ENCODE assay signal across 1 cellular context in the genomic region with DNA sequence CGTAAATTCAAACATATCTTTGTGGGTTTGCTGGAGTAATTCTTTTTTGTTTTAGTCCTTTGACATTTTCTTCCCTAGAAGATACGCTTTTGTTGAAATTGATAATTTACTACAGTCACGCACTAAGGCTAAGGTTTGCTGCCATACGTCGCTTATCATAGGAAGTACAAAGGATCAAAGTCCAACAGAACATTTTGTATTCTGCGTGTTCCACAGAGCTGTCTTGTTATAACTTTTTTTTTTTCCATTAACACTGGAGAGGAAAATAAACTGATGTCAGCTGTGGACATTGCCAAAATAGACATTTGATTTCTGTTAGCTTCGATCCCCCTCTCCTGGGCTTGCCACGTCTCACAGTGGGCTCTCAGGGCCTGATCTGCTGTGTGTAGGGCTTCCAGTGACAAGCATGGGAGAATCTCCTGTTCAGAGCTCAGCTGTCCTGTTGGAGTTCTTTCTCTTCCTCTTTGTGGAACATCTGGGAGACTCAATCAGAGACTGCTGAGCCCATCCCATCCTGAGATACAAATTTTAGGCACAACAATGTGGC.
TF ChIP-seq lines count a peak whose summit lies in the region.

No MANE protein-coding gene starts in this region.

TF ChIP-seq in GM23338, 12 proteins besides CTCF, POLR2A, EP300 and RAD21 (continued from another document):
- TF ChIP-seq, protein P1, sequence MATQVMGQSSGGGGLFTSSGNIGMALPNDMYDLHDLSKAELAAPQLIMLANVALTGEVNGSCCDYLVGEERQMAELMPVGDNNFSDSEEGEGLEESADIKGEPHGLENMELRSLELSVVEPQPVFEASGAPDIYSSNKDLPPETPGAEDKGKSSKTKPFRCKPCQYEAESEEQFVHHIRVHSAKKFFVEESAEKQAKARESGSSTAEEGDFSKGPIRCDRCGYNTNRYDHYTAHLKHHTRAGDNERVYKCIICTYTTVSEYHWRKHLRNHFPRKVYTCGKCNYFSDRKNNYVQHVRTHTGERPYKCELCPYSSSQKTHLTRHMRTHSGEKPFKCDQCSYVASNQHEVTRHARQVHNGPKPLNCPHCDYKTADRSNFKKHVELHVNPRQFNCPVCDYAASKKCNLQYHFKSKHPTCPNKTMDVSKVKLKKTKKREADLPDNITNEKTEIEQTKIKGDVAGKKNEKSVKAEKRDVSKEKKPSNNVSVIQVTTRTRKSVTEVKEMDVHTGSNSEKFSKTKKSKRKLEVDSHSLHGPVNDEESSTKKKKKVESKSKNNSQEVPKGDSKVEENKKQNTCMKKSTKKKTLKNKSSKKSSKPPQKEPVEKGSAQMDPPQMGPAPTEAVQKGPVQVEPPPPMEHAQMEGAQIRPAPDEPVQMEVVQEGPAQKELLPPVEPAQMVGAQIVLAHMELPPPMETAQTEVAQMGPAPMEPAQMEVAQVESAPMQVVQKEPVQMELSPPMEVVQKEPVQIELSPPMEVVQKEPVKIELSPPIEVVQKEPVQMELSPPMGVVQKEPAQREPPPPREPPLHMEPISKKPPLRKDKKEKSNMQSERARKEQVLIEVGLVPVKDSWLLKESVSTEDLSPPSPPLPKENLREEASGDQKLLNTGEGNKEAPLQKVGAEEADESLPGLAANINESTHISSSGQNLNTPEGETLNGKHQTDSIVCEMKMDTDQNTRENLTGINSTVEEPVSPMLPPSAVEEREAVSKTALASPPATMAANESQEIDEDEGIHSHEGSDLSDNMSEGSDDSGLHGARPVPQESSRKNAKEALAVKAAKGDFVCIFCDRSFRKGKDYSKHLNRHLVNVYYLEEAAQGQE (IDR thresholded peaks at IDR 0.05; ENCODE audit: unreplicated experiment), result no peak
- TF ChIP-seq STAT1 (IDR thresholded peaks at IDR 0.05; ENCODE audit: unreplicated experiment), result no peak
